1 cellular context compared by ENCODE assay signal in the genomic region with DNA sequence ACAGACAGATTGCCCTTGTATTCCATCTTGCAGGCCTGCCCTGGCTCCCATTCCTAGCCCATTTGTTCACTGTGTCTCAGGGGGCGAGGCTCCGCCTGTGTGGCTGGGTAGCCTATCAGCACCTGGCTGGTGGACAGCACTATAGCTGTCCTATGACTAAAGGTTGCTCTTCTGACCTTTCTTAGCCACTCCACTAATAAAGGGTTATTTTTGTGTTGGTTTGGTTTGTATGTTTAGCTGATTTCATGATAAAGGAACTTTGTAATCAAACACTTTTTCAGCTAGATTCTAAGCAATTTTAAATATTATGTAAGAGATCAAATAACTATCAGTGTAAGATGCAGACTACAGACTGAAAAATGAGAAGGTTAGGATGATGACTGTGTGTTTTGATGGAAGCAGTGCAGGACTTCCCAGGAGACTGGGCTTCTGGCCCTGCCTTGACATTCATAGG.
TF ChIP-seq lines count a peak whose summit lies in the region.

No MANE protein-coding gene starts in this region.

TF ChIP-seq in HepG2, 621 proteins besides CTCF, POLR2A, EP300 and RAD21 (continued from another document and continues in another):
- TF ChIP-seq UBTF (CRISPR knock-in tag; IDR thresholded peaks at IDR 0.05) (no peak), HNRNPK (IDR thresholded peaks at IDR 0.05; ENCODE audit: low read depth, low read length, poor library complexity, severe bottlenecking) (no peak), ZNF782 (CRISPR knock-in tag; IDR thresholded peaks at IDR 0.05; ENCODE audit: borderline replicate concordance) (no peak), FUBP1 (CRISPR knock-in tag; IDR thresholded peaks at IDR 0.05; ENCODE audit: borderline replicate concordance) (no peak), ZNF7 (CRISPR knock-in tag; IDR thresholded peaks at IDR 0.05) (no peak), ZNF124 (CRISPR knock-in tag; IDR thresholded peaks at IDR 0.05) (no peak), ZNF550 (CRISPR knock-in tag; IDR thresholded peaks at IDR 0.05; ENCODE audit: borderline replicate concordance) (no peak), ZNF136 (CRISPR knock-in tag; IDR thresholded peaks at IDR 0.05; ENCODE audit: low read depth) (no peak), FIP1L1 (IDR thresholded peaks at IDR 0.05; ENCODE audit: borderline replicate concordance, insufficient read depth, low read depth, low read length) (no peak), ZNF256 (CRISPR knock-in tag; conservative IDR thresholded peaks at IDR 0.05) (no peak), THYN1 (CRISPR knock-in tag; IDR thresholded peaks at IDR 0.05; ENCODE audit: borderline replicate concordance, low read depth) (no peak), HMG20B (CRISPR knock-in tag; conservative IDR thresholded peaks at IDR 0.05) (no peak), MYNN (CRISPR knock-in tag; IDR thresholded peaks at IDR 0.05; ENCODE audit: low read depth) (no peak), REST (IDR thresholded peaks at IDR 0.05; ENCODE audit: borderline replicate concordance in 1 of 2, low read depth in 1 of 2, low read length in 2 of 2) (peak; percentile 40 to 92), NR2F6 (IDR thresholded peaks at IDR 0.05) (peak; percentile 35; the same call in 1 of the 2 replicates), NR2F6 (CRISPR knock-in tag; IDR thresholded peaks at IDR 0.05) (no peak), NPAS2 (CRISPR knock-in tag; IDR thresholded peaks at IDR 0.05; ENCODE audit: borderline replicate concordance) (no peak), ZNF33A (CRISPR knock-in tag; IDR thresholded peaks at IDR 0.05; ENCODE audit: borderline replicate concordance) (no peak), EHMT2 (IDR thresholded peaks at IDR 0.05; ENCODE audit: borderline replicate concordance, low read depth, low read length) (peak; percentile 68; the same call in 1 of the 2 replicates), PITX1 (CRISPR knock-in tag; IDR thresholded peaks at IDR 0.05) (no peak), NR2F2 (IDR thresholded peaks at IDR 0.05; ENCODE audit: borderline replicate concordance, low read depth) (0 out of 2 replicates have a peak, but pooled peaks have one; percentile 33), MIER2 (CRISPR knock-in tag; IDR thresholded peaks at IDR 0.05) (peak; percentile 92), IRF2 (CRISPR knock-in tag; IDR thresholded peaks at IDR 0.05) (no peak), SRSF1 (optimal IDR thresholded peaks at IDR 0.05; ENCODE audit: low read depth, low read length) (no peak), HDAC2 (CRISPR knock-in tag; IDR thresholded peaks at IDR 0.05) (no peak), ZNF260 (CRISPR knock-in tag; IDR thresholded peaks at IDR 0.05; ENCODE audit: borderline replicate concordance, low read depth) (no peak)
- TF ChIP-seq, protein P1, sequence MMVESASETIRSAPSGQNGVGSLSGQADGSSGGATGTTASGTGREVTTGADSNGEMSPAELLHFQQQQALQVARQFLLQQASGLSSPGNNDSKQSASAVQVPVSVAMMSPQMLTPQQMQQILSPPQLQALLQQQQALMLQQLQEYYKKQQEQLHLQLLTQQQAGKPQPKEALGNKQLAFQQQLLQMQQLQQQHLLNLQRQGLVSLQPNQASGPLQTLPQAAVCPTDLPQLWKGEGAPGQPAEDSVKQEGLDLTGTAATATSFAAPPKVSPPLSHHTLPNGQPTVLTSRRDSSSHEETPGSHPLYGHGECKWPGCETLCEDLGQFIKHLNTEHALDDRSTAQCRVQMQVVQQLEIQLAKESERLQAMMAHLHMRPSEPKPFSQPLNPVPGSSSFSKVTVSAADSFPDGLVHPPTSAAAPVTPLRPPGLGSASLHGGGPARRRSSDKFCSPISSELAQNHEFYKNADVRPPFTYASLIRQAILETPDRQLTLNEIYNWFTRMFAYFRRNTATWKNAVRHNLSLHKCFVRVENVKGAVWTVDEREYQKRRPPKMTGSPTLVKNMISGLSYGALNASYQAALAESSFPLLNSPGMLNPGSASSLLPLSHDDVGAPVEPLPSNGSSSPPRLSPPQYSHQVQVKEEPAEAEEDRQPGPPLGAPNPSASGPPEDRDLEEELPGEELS (CRISPR knock-in tag; IDR thresholded peaks at IDR 0.05) = no peak
- TF ChIP-seq, protein P2, sequence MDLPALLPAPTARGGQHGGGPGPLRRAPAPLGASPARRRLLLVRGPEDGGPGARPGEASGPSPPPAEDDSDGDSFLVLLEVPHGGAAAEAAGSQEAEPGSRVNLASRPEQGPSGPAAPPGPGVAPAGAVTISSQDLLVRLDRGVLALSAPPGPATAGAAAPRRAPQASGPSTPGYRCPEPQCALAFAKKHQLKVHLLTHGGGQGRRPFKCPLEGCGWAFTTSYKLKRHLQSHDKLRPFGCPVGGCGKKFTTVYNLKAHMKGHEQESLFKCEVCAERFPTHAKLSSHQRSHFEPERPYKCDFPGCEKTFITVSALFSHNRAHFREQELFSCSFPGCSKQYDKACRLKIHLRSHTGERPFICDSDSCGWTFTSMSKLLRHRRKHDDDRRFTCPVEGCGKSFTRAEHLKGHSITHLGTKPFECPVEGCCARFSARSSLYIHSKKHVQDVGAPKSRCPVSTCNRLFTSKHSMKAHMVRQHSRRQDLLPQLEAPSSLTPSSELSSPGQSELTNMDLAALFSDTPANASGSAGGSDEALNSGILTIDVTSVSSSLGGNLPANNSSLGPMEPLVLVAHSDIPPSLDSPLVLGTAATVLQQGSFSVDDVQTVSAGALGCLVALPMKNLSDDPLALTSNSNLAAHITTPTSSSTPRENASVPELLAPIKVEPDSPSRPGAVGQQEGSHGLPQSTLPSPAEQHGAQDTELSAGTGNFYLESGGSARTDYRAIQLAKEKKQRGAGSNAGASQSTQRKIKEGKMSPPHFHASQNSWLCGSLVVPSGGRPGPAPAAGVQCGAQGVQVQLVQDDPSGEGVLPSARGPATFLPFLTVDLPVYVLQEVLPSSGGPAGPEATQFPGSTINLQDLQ (CRISPR knock-in tag; IDR thresholded peaks at IDR 0.05) = no peak
- TF ChIP-seq, protein P3, sequence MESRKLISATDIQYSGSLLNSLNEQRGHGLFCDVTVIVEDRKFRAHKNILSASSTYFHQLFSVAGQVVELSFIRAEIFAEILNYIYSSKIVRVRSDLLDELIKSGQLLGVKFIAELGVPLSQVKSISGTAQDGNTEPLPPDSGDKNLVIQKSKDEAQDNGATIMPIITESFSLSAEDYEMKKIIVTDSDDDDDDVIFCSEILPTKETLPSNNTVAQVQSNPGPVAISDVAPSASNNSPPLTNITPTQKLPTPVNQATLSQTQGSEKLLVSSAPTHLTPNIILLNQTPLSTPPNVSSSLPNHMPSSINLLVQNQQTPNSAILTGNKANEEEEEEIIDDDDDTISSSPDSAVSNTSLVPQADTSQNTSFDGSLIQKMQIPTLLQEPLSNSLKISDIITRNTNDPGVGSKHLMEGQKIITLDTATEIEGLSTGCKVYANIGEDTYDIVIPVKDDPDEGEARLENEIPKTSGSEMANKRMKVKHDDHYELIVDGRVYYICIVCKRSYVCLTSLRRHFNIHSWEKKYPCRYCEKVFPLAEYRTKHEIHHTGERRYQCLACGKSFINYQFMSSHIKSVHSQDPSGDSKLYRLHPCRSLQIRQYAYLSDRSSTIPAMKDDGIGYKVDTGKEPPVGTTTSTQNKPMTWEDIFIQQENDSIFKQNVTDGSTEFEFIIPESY (CRISPR knock-in tag; IDR thresholded peaks at IDR 0.05) = peak; percentile 71
- TF ChIP-seq, protein P4, sequence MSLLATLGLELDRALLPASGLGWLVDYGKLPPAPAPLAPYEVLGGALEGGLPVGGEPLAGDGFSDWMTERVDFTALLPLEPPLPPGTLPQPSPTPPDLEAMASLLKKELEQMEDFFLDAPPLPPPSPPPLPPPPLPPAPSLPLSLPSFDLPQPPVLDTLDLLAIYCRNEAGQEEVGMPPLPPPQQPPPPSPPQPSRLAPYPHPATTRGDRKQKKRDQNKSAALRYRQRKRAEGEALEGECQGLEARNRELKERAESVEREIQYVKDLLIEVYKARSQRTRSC (CRISPR knock-in tag; IDR thresholded peaks at IDR 0.05; ENCODE audit: low read depth) = no peak
